Comparison of ENCODE assay signal across 9 cellular contexts in the genomic region with DNA sequence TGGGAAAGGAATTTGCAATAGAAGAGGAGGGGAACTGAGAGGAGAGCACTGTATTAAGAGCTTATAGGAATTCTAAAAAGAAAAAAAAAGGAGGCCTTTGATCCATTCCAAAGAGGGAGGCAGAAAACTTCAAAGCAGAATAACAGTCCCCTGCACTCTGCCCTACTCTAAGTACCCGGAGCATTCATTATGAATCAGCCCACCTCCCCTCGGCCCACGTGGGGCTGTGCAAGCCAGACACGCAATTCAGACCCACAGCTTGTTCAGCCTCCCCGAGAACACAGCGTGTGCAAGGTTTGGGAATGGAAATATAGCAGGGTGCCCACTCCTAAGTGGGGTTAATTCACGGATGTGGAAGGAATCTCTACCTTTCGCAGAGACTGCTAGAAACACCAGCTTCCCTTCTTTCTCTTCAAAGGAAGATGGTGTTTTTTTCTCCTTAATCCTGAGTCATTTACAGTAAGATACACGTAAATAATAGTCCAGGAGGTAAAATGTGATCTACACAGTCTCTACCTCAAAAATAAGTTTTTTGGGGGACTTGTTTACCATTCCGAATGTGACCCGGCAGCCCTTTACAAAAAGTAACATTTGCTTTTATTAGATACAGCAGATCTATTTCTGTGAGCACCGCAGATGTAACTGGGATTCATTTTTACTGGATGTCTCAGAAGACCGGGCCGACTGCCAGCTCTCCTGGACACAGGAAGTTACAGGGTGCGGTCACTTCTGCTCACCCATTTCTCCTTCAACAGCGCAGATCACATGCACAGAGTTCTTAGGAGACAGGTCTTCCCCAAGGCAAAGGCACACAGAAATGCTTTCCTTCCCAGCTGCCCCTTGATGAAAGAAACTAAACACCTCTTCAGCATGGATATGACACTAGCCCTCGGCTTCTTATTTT.
A peak's percentile ranks its signal among the peaks of the same experiment; 100 is the strongest.
DNase-seq lines count a peak whose midpoint lies in the region; ATAC-seq, FAIRE-seq and TF ChIP-seq lines count a peak whose summit lies in the region.
"Had no signal": no experiment of that assay in that cellular context is flagged by ENCODE, and none has a peak within 500 bp of the region (broad histone marks: within the 10 kb centered on the region; RNA-seq: fewer than 3 reads in every experiment).

No MANE protein-coding gene starts in this region.

- H3K27me3 Mint-ChIP-seq in activated T-helper 1 cell treated with anti-CD3 and anti-CD28 coated beads, Interleukin-12 subunit alpha, Interleukin-12 subunit beta, Interleukin-2, Interleukin-4 antibody, amounts not matched to agents 30 ng/mL and 10 ng/mL and 1 ng/mL, durations not matched to agents 14 hours and 24 hours and 36 hours (ENCODE audit: insufficient read depth) = no peaks in the 10 kb centered on the region

- intact Hi-C loops in K562 (cut with micrococcal nuclease) = no loop called here
- intact Hi-C loops in tibial artery (cut with DNase I; ENCODE audit: low total_unique reads) = no loop called here
- intact Hi-C loops in activated T-helper 1 cell treated with anti-CD3 and anti-CD28 coated beads, Interleukin-12 subunit alpha, Interleukin-12 subunit beta, Interleukin-2, Interleukin-4 antibody, amounts not matched to agents 30 ng/mL and 10 ng/mL and 1 ng/mL, durations not matched to agents 14 hours and 24 hours and 36 hours (cut with micrococcal nuclease) = no loop called here

- DNase-seq in DMS53 (lab: John Stamatoyannopoulos, UW) (peak; percentile 9), DMS53 treated with DMSO at 0.1 percent for 48 hours (lab: John Stamatoyannopoulos, UW; ENCODE audit: unreplicated experiment) (no peak), K562 (ENCODE audit: extremely low read depth in 1 of 4, low spot score in 3 of 4) (peak in 3 of 4 experiments; percentile 4 to 72 (median 42)), kidney glomerular epithelial cell (lab: John Stamatoyannopoulos, UW) (peak; percentile 91), tibial artery (peak; percentile 89 to 90), middle frontal gyrus (ENCODE audit: extremely low spot score, low spot score) (no peak)
- DNase-seq in activated T-helper 1 cell treated with anti-CD3 and anti-CD28 coated beads, Interleukin-12 subunit alpha, Interleukin-12 subunit beta, Interleukin-2, Interleukin-4 antibody, amounts not matched to agents 30 ng/mL and 10 ng/mL and 1 ng/mL, durations not matched to agents 14 hours and 24 hours and 36 hours (ENCODE audit: low spot score) = no peak
- DNase-seq in stimulated activated CD4-positive, alpha-beta T cell treated with anti-CD3 and anti-CD28 coated beads, Interleukin-12 subunit alpha, Interleukin-12 subunit beta, amount 100 ng/mL, for 4 hours = no peak

- H3K36me3 ChIP-seq in K562 (ENCODE audit: control insufficient read depth, insufficient read depth, low read length) = no peaks in the 10 kb centered on the region
- no peaks in the 10 kb centered on the region for H3K36me3 ChIP-seq in tibial artery

- H3K4me3 ChIP-seq in K562 (no peak overlapping the region), tibial artery (peak overlapping the region; percentile 5 to 10)

- TF ChIP-seq POLR2A in K562 (conservative IDR thresholded peaks at IDR 0.05) = no peak

- no peaks in the 10 kb centered on the region for H3K9me3 ChIP-seq in K562 (replicated peaks; ENCODE audit: control insufficient read depth, insufficient read depth, low read depth, low read length)
- H3K9me3 ChIP-seq in tibial artery = no peaks in the 10 kb centered on the region

- H4K20me1 ChIP-seq in K562 (replicated peaks; ENCODE audit: control insufficient read depth, insufficient read depth, low read length) = no peaks in the 10 kb centered on the region

- H3K9me1 ChIP-seq in K562 (ENCODE audit: control insufficient read depth, insufficient read depth, low read length) = no peaks in the 10 kb centered on the region

- peak overlapping the region; percentile 74 for H2AFZ ChIP-seq in K562 (ENCODE audit: low read depth, low read length)

- H3K4me1 Mint-ChIP-seq in activated T-helper 1 cell treated with anti-CD3 and anti-CD28 coated beads, Interleukin-12 subunit alpha, Interleukin-12 subunit beta, Interleukin-2, Interleukin-4 antibody, amounts not matched to agents 30 ng/mL and 10 ng/mL and 1 ng/mL, durations not matched to agents 14 hours and 24 hours and 36 hours (ENCODE audit: low read depth) = peaks cover 10% of the 10 kb centered on the region

- peak overlapping the region; percentile 20 to 35; a peak in 2 of 4 replicates for H3K9ac ChIP-seq in K562 (ENCODE audit: insufficient read depth in 1 of 2, low read depth in 2 of 2, low read length in 2 of 2)

- H3K4me2 ChIP-seq in K562 (ENCODE audit: insufficient read depth, low read length) = peak overlapping the region; percentile 46; the same call in 1 of the 2 replicates

- TF ChIP-seq EP300 in K562 (IDR thresholded peaks at IDR 0.05; ENCODE audit: low read length) = no peak

- no peak for TF ChIP-seq RAD21 in K562 (CRISPR knock-in tag; conservative IDR thresholded peaks at IDR 0.05 in 1 of 2, IDR thresholded peaks at IDR 0.05 in 1 of 2)

- POLR2A ChIA-PET in K562 (lab: Yijun Ruan, JAX) = no interaction called here

- CTCF ChIA-PET in K562 (lab: Yijun Ruan, JAX; ENCODE audit: low intra/inter-chr PET ratio) = no interaction called here

- TF ChIP-seq CTCF in K562 (IDR thresholded peaks at IDR 0.05 in 2 of 3, conservative IDR thresholded peaks at IDR 0.05 in 1 of 3; ENCODE audit: insufficient read depth in 2 of 3, low read depth in 1 of 3, low read length in 3 of 3) (no peak), tibial artery (IDR thresholded peaks at IDR 0.05) (no peak)

- no peak overlapping the region for H3K27ac Mint-ChIP-seq in activated T-helper 1 cell treated with anti-CD3 and anti-CD28 coated beads, Interleukin-12 subunit alpha, Interleukin-12 subunit beta, Interleukin-2, Interleukin-4 antibody, amounts not matched to agents 30 ng/mL and 10 ng/mL and 1 ng/mL, durations not matched to agents 14 hours and 24 hours and 36 hours

- H3K4me3 Mint-ChIP-seq in activated T-helper 1 cell treated with anti-CD3 and anti-CD28 coated beads, Interleukin-12 subunit alpha, Interleukin-12 subunit beta, Interleukin-2, Interleukin-4 antibody, amounts not matched to agents 30 ng/mL and 10 ng/mL and 1 ng/mL, durations not matched to agents 14 hours and 24 hours and 36 hours = no peak overlapping the region

- FAIRE-seq in K562 (lab: Jason Lieb, UNC) = no peak
- FAIRE-seq: A204.1 had no signal

- 8% methylated on average over 9 of the region's 17 CpGs for WGBS in K562 (ENCODE audit: insufficient coverage, low coverage, missing lambda C conversion rate)

- H3K9me3 Mint-ChIP-seq in activated T-helper 1 cell treated with anti-CD3 and anti-CD28 coated beads, Interleukin-12 subunit alpha, Interleukin-12 subunit beta, Interleukin-2, Interleukin-4 antibody, amounts not matched to agents 30 ng/mL and 10 ng/mL and 1 ng/mL, durations not matched to agents 14 hours and 24 hours and 36 hours = peaks cover 18% of the 10 kb centered on the region

- H3K36me3 Mint-ChIP-seq in activated T-helper 1 cell treated with anti-CD3 and anti-CD28 coated beads, Interleukin-12 subunit alpha, Interleukin-12 subunit beta, Interleukin-2, Interleukin-4 antibody, amounts not matched to agents 30 ng/mL and 10 ng/mL and 1 ng/mL, durations not matched to agents 14 hours and 24 hours and 36 hours (ENCODE audit: low read depth) = peaks cover 18% of the 10 kb centered on the region

- peak overlapping the region; percentile 64 for H3K27ac ChIP-seq in K562 (ENCODE audit: extremely low read depth, low read depth, low read length)
- peak overlapping the region in 1 of 2 donors; percentile 48 for H3K27ac ChIP-seq in tibial artery

- in situ Hi-C loops in K562 (cut with MboI) = no loop called here

- peak; percentile 86 for ATAC-seq in K562

- BruUV-seq in K562 (replicated peaks; lab: Mats Ljungman, UMichigan) = no TSS peak

- H3K79me2 ChIP-seq in K562 (ENCODE audit: control insufficient read depth, insufficient read depth, low read length) = no peaks in the 10 kb centered on the region

- H3K27me3 ChIP-seq in K562 (ENCODE audit: control insufficient read depth in 2 of 2, insufficient read depth in 2 of 2, low read length in 2 of 2) = no peaks in the 10 kb centered on the region
- no peaks in the 10 kb centered on the region for H3K27me3 ChIP-seq in tibial artery

- no peaks in the 10 kb centered on the region for H3K4me1 ChIP-seq in K562 (replicated peaks in 1 of 2; ENCODE audit: control insufficient read depth in 2 of 2, insufficient read depth in 2 of 2, low read length in 2 of 2)
- H3K4me1 ChIP-seq in tibial artery = peaks cover 0 to 28% (median 15%) of the 10 kb centered on the region in 4 donors

TF ChIP-seq in K562, 482 proteins besides CTCF, POLR2A, EP300 and RAD21 (continues in another document):
- peak in 1 of 2 experiments; percentile 22; a peak in 1 of 4 replicates for TF ChIP-seq NRF1 (conservative IDR thresholded peaks at IDR 0.05 in 1 of 2, IDR thresholded peaks at IDR 0.05 in 1 of 2)

Comparison
In these comparisons a context has a peak if more than half of its experiments do, and no peak if none do; other contexts are left out.
1. DNase-seq: peak in DMS53 (single experiment), K562 (3 of 4), kidney glomerular epithelial cell (single experiment) and tibial artery (2 of 2); none in DMS53 treated with DMSO at 0.1 percent for 48 hours (single experiment), activated T-helper 1 cell treated with anti-CD3 and anti-CD28 coated beads, Interleukin-12 subunit alpha, Interleukin-12 subunit beta, Interleukin-2, Interleukin-4 antibody, amounts not matched to agents 30 ng/mL and 10 ng/mL and 1 ng/mL, durations not matched to agents 14 hours and 24 hours and 36 hours (single experiment), middle frontal gyrus (single experiment) and stimulated activated CD4-positive, alpha-beta T cell treated with anti-CD3 and anti-CD28 coated beads, Interleukin-12 subunit alpha, Interleukin-12 subunit beta, amount 100 ng/mL, for 4 hours (single experiment).